Comparison of ENCODE assay signal across 1 cellular context in the genomic region with DNA sequence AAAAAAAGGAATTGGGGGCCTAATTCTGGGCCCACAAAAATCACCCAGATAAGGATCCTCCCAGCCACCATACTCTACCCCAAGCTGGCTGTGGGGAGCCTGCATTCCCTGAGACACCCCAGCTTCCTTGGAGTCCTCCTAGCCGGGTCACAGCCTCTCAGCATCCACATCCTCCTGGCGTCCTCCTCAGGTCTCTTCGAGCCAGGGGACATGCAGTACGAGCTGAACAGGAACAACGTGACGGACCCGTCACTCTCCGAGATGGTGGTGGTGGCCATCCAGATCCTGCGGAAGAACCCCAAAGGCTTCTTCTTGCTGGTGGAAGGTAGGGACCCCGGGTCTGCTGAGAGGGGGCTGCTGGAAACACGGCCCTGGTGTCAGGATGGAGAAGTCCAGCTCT.
TF ChIP-seq lines count a peak whose summit lies in the region.

No MANE protein-coding gene starts in this region.

TF ChIP-seq in HCT116, 20 proteins besides CTCF, POLR2A, EP300 and RAD21 (continued from another document):
- TF ChIP-seq ZFX (IDR thresholded peaks at IDR 0.05) (no peak), EZH2phosphoT487 (IDR thresholded peaks at IDR 0.05; ENCODE audit: borderline replicate concordance) (no peak), SIN3A (IDR thresholded peaks at IDR 0.05; ENCODE audit: low read depth) (no peak), POLR2AphosphoS5 (IDR thresholded peaks at IDR 0.05; ENCODE audit: low read depth, low read length) (no peak)
